ENCODE assay signal across 1 cellular context in the genomic region with DNA sequence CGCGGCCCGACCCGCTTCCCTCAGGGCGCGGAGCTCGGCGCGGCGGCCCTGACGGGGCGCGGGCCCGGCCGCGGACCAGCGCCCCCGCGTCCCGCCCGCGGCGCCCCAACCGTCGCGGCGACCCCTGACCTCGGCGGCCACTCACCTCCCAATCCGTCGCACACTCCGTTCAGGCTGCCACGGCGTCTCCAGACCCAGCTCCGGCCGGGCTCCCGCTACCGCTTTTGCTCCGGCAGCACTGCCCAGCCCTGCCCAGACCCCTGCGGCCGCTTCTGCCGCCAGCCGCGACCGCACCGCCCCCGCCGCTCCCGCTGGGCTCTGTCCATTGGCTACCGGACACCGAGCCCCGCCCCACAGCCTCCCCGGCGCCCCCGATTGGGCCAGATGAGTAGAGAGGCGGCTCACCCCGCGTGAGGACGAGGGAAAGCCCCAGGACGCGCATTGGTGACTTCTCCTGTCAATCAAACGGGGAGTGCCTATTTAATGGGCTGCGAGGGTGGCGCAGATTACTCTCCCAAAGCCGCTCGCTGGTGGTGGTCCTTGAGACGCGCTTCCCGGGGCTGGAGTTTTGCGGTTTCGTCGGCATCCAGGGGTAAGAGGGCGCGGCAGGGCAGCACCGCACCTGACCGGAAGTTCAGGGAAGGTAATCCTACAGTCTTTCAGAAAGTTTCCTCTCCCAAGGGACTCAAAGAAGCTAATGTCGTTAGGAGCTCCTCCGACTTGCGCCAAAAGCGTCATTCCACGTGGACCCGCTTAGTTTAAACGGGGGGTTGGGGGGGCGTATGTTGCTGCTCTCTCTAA.
A peak's percentile ranks its signal among the peaks of the same experiment; 100 is the strongest.
TF ChIP-seq lines count a peak whose summit lies in the region.

A gene with protein sequence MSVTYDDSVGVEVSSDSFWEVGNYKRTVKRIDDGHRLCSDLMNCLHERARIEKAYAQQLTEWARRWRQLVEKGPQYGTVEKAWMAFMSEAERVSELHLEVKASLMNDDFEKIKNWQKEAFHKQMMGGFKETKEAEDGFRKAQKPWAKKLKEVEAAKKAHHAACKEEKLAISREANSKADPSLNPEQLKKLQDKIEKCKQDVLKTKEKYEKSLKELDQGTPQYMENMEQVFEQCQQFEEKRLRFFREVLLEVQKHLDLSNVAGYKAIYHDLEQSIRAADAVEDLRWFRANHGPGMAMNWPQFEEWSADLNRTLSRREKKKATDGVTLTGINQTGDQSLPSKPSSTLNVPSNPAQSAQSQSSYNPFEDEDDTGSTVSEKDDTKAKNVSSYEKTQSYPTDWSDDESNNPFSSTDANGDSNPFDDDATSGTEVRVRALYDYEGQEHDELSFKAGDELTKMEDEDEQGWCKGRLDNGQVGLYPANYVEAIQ (minus strand): TSS at position 274 of the 801 bp plus-strand sequence. CDS start 103,069 bp downstream, outside the sequence.

TF ChIP-seq in HEK293, 187 proteins besides CTCF, POLR2A, EP300 and RAD21 (continued from another document and continues in another):
- TF ChIP-seq, protein P1, sequence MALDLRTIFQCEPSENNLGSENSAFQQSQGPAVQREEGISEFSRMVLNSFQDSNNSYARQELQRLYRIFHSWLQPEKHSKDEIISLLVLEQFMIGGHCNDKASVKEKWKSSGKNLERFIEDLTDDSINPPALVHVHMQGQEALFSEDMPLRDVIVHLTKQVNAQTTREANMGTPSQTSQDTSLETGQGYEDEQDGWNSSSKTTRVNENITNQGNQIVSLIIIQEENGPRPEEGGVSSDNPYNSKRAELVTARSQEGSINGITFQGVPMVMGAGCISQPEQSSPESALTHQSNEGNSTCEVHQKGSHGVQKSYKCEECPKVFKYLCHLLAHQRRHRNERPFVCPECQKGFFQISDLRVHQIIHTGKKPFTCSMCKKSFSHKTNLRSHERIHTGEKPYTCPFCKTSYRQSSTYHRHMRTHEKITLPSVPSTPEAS (tag by site-specific recombination; IDR thresholded peaks at IDR 0.05) = no peak
- TF ChIP-seq ZNF2 (tag by site-specific recombination; IDR thresholded peaks at IDR 0.05) = peak; percentile 76; the same call in 1 of the 2 replicates
- TF ChIP-seq YY1 (tag by site-specific recombination; IDR thresholded peaks at IDR 0.05) = no peak
- TF ChIP-seq, protein P2, sequence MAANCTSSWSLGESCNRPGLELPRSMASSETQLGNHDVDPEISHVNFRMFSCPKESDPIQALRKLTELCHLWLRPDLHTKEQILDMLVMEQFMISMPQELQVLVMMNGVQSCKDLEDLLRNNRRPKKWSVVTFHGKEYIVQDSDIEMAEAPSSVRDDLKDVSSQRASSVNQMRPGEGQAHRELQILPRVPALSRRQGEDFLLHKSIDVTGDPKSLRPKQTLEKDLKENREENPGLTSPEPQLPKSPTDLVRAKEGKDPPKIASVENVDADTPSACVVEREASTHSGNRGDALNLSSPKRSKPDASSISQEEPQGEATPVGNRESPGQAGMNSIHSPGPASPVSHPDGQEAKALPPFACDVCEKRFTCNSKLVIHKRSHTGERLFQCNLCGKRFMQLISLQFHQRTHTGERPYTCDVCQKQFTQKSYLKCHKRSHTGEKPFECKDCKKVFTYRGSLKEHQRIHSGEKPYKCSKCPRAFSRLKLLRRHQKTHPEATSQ (tag by site-specific recombination; IDR thresholded peaks at IDR 0.05) = no peak
- TF ChIP-seq GLI2 (tag by site-specific recombination; IDR thresholded peaks at IDR 0.05; ENCODE audit: borderline replicate concordance, low read depth) = no peak
- TF ChIP-seq ZNF248 (tag by site-specific recombination; IDR thresholded peaks at IDR 0.05) = no peak
- TF ChIP-seq, protein P3, sequence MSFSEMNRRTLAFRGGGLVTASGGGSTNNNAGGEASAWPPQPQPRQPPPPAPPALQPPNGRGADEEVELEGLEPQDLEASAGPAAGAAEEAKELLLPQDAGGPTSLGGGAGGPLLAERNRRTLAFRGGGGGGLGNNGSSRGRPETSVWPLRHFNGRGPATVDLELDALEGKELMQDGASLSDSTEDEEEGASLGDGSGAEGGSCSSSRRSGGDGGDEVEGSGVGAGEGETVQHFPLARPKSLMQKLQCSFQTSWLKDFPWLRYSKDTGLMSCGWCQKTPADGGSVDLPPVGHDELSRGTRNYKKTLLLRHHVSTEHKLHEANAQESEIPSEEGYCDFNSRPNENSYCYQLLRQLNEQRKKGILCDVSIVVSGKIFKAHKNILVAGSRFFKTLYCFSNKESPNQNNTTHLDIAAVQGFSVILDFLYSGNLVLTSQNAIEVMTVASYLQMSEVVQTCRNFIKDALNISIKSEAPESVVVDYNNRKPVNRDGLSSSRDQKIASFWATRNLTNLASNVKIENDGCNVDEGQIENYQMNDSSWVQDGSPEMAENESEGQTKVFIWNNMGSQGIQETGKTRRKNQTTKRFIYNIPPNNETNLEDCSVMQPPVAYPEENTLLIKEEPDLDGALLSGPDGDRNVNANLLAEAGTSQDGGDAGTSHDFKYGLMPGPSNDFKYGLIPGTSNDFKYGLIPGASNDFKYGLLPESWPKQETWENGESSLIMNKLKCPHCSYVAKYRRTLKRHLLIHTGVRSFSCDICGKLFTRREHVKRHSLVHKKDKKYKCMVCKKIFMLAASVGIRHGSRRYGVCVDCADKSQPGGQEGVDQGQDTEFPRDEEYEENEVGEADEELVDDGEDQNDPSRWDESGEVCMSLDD (tag by site-specific recombination; IDR thresholded peaks at IDR 0.05) = no peak
- peak; percentile 76 for TF ChIP-seq ZFP69B (tag by site-specific recombination; IDR thresholded peaks at IDR 0.05)
- TF ChIP-seq ZFP41 (tag by site-specific recombination; IDR thresholded peaks at IDR 0.05; ENCODE audit: borderline replicate concordance) = no peak
- TF ChIP-seq ZNF350 (tag by site-specific recombination; IDR thresholded peaks at IDR 0.05) = no peak
- no peak for TF ChIP-seq ZNF670 (tag by site-specific recombination; IDR thresholded peaks at IDR 0.05; ENCODE audit: low read depth)
- TF ChIP-seq ZNF174 (tag by site-specific recombination; IDR thresholded peaks at IDR 0.05) = no peak
- TF ChIP-seq ZFP3 (tag by site-specific recombination; IDR thresholded peaks at IDR 0.05; ENCODE audit: low read depth) = no peak
- TF ChIP-seq ZNF626 (tag by site-specific recombination; IDR thresholded peaks at IDR 0.05) = no peak
- TF ChIP-seq, protein P4, sequence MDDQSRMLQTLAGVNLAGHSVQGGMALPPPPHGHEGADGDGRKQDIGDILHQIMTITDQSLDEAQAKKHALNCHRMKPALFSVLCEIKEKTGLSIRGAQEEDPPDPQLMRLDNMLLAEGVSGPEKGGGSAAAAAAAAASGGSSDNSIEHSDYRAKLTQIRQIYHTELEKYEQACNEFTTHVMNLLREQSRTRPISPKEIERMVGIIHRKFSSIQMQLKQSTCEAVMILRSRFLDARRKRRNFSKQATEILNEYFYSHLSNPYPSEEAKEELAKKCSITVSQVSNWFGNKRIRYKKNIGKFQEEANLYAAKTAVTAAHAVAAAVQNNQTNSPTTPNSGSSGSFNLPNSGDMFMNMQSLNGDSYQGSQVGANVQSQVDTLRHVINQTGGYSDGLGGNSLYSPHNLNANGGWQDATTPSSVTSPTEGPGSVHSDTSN (CRISPR knock-in tag; IDR thresholded peaks at IDR 0.05) = peak; percentile 96
- TF ChIP-seq ZNF391 (tag by site-specific recombination; IDR thresholded peaks at IDR 0.05; ENCODE audit: borderline replicate concordance, low read depth) = peak; percentile 20; the same call in 1 of the 2 replicates
- TF ChIP-seq ZBTB20 (tag by site-specific recombination; IDR thresholded peaks at IDR 0.05) = no peak; the same call in 1 of the 2 replicates
- no peak for TF ChIP-seq ZNF777 (tag by site-specific recombination; IDR thresholded peaks at IDR 0.05; ENCODE audit: borderline replicate concordance)
- no peak for TF ChIP-seq FEZF1 (tag by site-specific recombination; IDR thresholded peaks at IDR 0.05)
- TF ChIP-seq, protein P5, sequence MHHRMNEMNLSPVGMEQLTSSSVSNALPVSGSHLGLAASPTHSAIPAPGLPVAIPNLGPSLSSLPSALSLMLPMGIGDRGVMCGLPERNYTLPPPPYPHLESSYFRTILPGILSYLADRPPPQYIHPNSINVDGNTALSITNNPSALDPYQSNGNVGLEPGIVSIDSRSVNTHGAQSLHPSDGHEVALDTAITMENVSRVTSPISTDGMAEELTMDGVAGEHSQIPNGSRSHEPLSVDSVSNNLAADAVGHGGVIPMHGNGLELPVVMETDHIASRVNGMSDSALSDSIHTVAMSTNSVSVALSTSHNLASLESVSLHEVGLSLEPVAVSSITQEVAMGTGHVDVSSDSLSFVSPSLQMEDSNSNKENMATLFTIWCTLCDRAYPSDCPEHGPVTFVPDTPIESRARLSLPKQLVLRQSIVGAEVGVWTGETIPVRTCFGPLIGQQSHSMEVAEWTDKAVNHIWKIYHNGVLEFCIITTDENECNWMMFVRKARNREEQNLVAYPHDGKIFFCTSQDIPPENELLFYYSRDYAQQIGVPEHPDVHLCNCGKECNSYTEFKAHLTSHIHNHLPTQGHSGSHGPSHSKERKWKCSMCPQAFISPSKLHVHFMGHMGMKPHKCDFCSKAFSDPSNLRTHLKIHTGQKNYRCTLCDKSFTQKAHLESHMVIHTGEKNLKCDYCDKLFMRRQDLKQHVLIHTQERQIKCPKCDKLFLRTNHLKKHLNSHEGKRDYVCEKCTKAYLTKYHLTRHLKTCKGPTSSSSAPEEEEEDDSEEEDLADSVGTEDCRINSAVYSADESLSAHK (tag by site-specific recombination; IDR thresholded peaks at IDR 0.05) = peak; percentile 82
- TF ChIP-seq OVOL3 (tag by site-specific recombination; IDR thresholded peaks at IDR 0.05) = no peak
- peak; percentile 58; the same call in 1 of the 2 replicates for TF ChIP-seq ZSCAN30 (tag by site-specific recombination; IDR thresholded peaks at IDR 0.05)
- TF ChIP-seq ZNF843 (tag by site-specific recombination; IDR thresholded peaks at IDR 0.05) = no peak
- no peak for TF ChIP-seq ZBTB1 (tag by site-specific recombination; IDR thresholded peaks at IDR 0.05)
- TF ChIP-seq SCRT1 (tag by site-specific recombination; IDR thresholded peaks at IDR 0.05; ENCODE audit: borderline replicate concordance) = no peak
- no peak for TF ChIP-seq ZNF621 (tag by site-specific recombination; IDR thresholded peaks at IDR 0.05)
- TF ChIP-seq, protein P6, sequence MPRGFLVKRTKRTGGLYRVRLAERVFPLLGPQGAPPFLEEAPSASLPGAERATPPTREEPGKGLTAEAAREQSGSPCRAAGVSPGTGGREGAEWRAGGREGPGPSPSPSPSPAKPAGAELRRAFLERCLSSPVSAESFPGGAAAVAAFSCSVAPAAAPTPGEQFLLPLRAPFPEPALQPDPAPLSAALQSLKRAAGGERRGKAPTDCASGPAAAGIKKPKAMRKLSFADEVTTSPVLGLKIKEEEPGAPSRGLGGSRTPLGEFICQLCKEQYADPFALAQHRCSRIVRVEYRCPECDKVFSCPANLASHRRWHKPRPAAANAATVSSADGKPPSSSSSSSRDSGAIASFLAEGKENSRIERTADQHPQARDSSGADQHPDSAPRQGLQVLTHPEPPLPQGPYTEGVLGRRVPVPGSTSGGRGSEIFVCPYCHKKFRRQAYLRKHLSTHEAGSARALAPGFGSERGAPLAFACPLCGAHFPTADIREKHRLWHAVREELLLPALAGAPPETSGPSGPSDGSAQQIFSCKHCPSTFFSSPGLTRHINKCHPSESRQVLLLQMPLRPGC (tag by site-specific recombination; IDR thresholded peaks at IDR 0.05) = no peak; the same call in 1 of the 2 replicates
- no peak for TF ChIP-seq ZNF555 (tag by site-specific recombination; conservative IDR thresholded peaks at IDR 0.05)
- TF ChIP-seq, protein P7, sequence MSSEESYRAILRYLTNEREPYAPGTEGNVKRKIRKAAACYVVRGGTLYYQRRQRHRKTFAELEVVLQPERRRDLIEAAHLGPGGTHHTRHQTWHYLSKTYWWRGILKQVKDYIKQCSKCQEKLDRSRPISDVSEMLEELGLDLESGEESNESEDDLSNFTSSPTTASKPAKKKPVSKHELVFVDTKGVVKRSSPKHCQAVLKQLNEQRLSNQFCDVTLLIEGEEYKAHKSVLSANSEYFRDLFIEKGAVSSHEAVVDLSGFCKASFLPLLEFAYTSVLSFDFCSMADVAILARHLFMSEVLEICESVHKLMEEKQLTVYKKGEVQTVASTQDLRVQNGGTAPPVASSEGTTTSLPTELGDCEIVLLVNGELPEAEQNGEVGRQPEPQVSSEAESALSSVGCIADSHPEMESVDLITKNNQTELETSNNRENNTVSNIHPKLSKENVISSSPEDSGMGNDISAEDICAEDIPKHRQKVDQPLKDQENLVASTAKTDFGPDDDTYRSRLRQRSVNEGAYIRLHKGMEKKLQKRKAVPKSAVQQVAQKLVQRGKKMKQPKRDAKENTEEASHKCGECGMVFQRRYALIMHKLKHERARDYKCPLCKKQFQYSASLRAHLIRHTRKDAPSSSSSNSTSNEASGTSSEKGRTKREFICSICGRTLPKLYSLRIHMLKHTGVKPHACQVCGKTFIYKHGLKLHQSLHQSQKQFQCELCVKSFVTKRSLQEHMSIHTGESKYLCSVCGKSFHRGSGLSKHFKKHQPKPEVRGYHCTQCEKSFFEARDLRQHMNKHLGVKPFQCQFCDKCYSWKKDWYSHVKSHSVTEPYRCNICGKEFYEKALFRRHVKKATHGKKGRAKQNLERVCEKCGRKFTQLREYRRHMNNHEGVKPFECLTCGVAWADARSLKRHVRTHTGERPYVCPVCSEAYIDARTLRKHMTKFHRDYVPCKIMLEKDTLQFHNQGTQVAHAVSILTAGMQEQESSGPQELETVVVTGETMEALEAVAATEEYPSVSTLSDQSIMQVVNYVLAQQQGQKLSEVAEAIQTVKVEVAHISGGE (tag by site-specific recombination; conservative IDR thresholded peaks at IDR 0.05; ENCODE audit: low read depth) = no peak
- TF ChIP-seq ZNF549 (tag by site-specific recombination; IDR thresholded peaks at IDR 0.05) = no peak
- peak; percentile 87 for TF ChIP-seq GLIS2 (tag by site-specific recombination; IDR thresholded peaks at IDR 0.05)
- TF ChIP-seq MEIS1 (CRISPR knock-in tag; IDR thresholded peaks at IDR 0.05; ENCODE audit: borderline replicate concordance) = no peak
- TF ChIP-seq ZBTB48 (tag by site-specific recombination; IDR thresholded peaks at IDR 0.05) = no peak
- TF ChIP-seq, protein P8, sequence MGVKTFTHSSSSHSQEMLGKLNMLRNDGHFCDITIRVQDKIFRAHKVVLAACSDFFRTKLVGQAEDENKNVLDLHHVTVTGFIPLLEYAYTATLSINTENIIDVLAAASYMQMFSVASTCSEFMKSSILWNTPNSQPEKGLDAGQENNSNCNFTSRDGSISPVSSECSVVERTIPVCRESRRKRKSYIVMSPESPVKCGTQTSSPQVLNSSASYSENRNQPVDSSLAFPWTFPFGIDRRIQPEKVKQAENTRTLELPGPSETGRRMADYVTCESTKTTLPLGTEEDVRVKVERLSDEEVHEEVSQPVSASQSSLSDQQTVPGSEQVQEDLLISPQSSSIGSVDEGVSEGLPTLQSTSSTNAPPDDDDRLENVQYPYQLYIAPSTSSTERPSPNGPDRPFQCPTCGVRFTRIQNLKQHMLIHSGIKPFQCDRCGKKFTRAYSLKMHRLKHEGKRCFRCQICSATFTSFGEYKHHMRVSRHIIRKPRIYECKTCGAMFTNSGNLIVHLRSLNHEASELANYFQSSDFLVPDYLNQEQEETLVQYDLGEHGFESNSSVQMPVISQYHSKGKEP (tag by site-specific recombination; IDR thresholded peaks at IDR 0.05) = no peak
- no peak for TF ChIP-seq MYNN (tag by site-specific recombination; IDR thresholded peaks at IDR 0.05; ENCODE audit: borderline replicate concordance)
- no peak for TF ChIP-seq ZNF433 (tag by site-specific recombination; IDR thresholded peaks at IDR 0.05; ENCODE audit: low read depth)
- TF ChIP-seq ZNF133 (tag by site-specific recombination; IDR thresholded peaks at IDR 0.05) = no peak
- TF ChIP-seq ZNF19 (tag by site-specific recombination; IDR thresholded peaks at IDR 0.05; ENCODE audit: low read depth) = no peak
- TF ChIP-seq ZEB2 (tag by site-specific recombination; IDR thresholded peaks at IDR 0.05) = peak; percentile 58; the same call in 1 of the 2 replicates
- peak; percentile 51; the same call in 1 of the 2 replicates for TF ChIP-seq ZNF394 (tag by site-specific recombination; IDR thresholded peaks at IDR 0.05; ENCODE audit: borderline replicate concordance)
- TF ChIP-seq KLF16 (tag by site-specific recombination; IDR thresholded peaks at IDR 0.05) = no peak
- TF ChIP-seq SALL2 (tag by site-specific recombination; IDR thresholded peaks at IDR 0.05; ENCODE audit: borderline replicate concordance) = no peak
